1 cellular context compared by ENCODE assay signal in genomic region chr17:59572301-59572924, GRCh38.
TF ChIP-seq lines count a peak whose summit lies in the region.

No MANE protein-coding gene starts in this region.

TF ChIP-seq in GM12891, 5 proteins besides CTCF, POLR2A, EP300 and RAD21:
- TF ChIP-seq TAF1 (IDR thresholded peaks at IDR 0.05; ENCODE audit: low read depth, low read length) (no peak), SPI1 (IDR thresholded peaks at IDR 0.05; ENCODE audit: low read depth, low read length) (peak; percentile 60), POU2F2 (IDR thresholded peaks at IDR 0.05; ENCODE audit: low read depth, low read length) (no peak)
